ENCODE assay signal across 8 cellular contexts in genomic region chr18:32287873-32288272, GRCh38.
"Had no signal": no experiment of that assay in that cellular context is flagged by ENCODE, and none has a peak within 500 bp of the region (broad histone marks: within the 10 kb centered on the region; RNA-seq: fewer than 3 reads in every experiment).

No MANE protein-coding gene starts in this region.

- H3K9me3 ChIP-seq: HAP-1 had no signal

- H3K4me3 ChIP-seq: GM23248, HAP-1, K562 had no signal

- H3K4me3 Mint-ChIP-seq: HFFc6 had no signal

- H3K9me3 Mint-ChIP-seq: HFFc6 had no signal

- H3K4me1 ChIP-seq: HAP-1 had no signal

- DNase-seq: GM23248, GOT3, HFFc6, KG1 had no signal

- H3K27ac ChIP-seq: GM23248 had no signal

- H3K36me3 ChIP-seq: HAP-1 had no signal

- H3K27ac Mint-ChIP-seq: HFFc6 had no signal

- ATAC-seq: HCT116, K562 had no signal

- FAIRE-seq: HTR-8/SVneo, K562 had no signal
